25 cellular contexts compared by ENCODE assay signal in genomic region chr11:119593346-119593745, GRCh38.
"Had no signal": no experiment of that assay in that cellular context is flagged by ENCODE, and none has a peak within 500 bp of the region (broad histone marks: within the 10 kb centered on the region; RNA-seq: fewer than 3 reads in every experiment).

No MANE protein-coding gene starts in this region.

- DNase-seq: activated CD4-positive, alpha-beta T cell treated with anti-CD3 and anti-CD28 coated beads for 48 hours; activated CD4-positive, alpha-beta T cell treated with anti-CD3 and anti-CD28 coated beads, Interleukin-2, amount 50 U/mL, for 4 hours; activated CD4-positive, CD25-positive, alpha-beta regulatory T cell treated with anti-CD3 and anti-CD28 coated beads, Interleukin-2, amount 50 U/mL, for 72 hours; activated CD8-positive, alpha-beta memory T cell treated with anti-CD3 and anti-CD28 coated beads, Interleukin-2, amount 50 U/mL, for 48 hours; activated CD8-positive, alpha-beta T cell treated with anti-CD3 and anti-CD28 coated beads, Interleukin-2, amount 10 ng/mL, durations not matched to agents 7 days and 5 days; activated naive CD4-positive, alpha-beta T cell treated with anti-CD3 and anti-CD28 coated beads, Interleukin-2, amount 50 U/mL, for 16 hours; activated naive CD8-positive, alpha-beta T cell treated with anti-CD3 and anti-CD28 coated beads, Interleukin-2, amount 10 ng/mL, durations not matched to agents 7 days and 5 days; activated T-cell treated with anti-CD3 and anti-CD28 coated beads, Interleukin-2, amount 50 U/mL, for 1 hour; amniotic stem cell; body of pancreas; KG1; MV-4-11; NCI-H1092 treated with DMSO at 0.1 percent for 48 hours; NCI-H1417 treated with DMSO at 0.1 percent for 48 hours; NCI-H1694; NCI-H2029 treated with DMSO at 0.1 percent for 48 hours; NCI-H510A treated with DMSO at 0.1 percent for 48 hours; NCI-H69; PC-9; SHP77 treated with DMSO at 0.1 percent for 48 hours; T-helper 17 cell; T-helper 9 cell had no signal

- H3K36me3 Mint-ChIP-seq: activated naive CD8-positive, alpha-beta T cell treated with anti-CD3 and anti-CD28 coated beads, Interleukin-2, amount 10 ng/mL, durations not matched to agents 7 days and 5 days; WTC11 had no signal

- H3K27ac Mint-ChIP-seq: activated CD8-positive, alpha-beta T cell treated with anti-CD3 and anti-CD28 coated beads, Interleukin-2, amount 10 ng/mL, durations not matched to agents 7 days and 5 days; activated naive CD8-positive, alpha-beta T cell treated with anti-CD3 and anti-CD28 coated beads, Interleukin-2, amount 10 ng/mL, durations not matched to agents 7 days and 5 days; T-helper 17 cell; WTC11 had no signal

- H3K4me1 Mint-ChIP-seq: activated naive CD8-positive, alpha-beta T cell treated with anti-CD3 and anti-CD28 coated beads, Interleukin-2, amount 10 ng/mL, durations not matched to agents 7 days and 5 days; T-helper 17 cell had no signal

- H3K9me3 Mint-ChIP-seq: activated naive CD8-positive, alpha-beta T cell treated with anti-CD3 and anti-CD28 coated beads, Interleukin-2, amount 10 ng/mL, durations not matched to agents 7 days and 5 days had no signal

- H3K4me3 ChIP-seq: ascending aorta, body of pancreas, MG63, PC-9 had no signal

- H3K4me3 Mint-ChIP-seq: activated CD8-positive, alpha-beta T cell treated with anti-CD3 and anti-CD28 coated beads, Interleukin-2, amount 10 ng/mL, durations not matched to agents 7 days and 5 days; activated naive CD8-positive, alpha-beta T cell treated with anti-CD3 and anti-CD28 coated beads, Interleukin-2, amount 10 ng/mL, durations not matched to agents 7 days and 5 days; T-helper 17 cell; WTC11 had no signal

- H3K27ac ChIP-seq: ascending aorta, body of pancreas had no signal

- H3K4me1 ChIP-seq: ascending aorta, body of pancreas had no signal

- H3K36me3 ChIP-seq: ascending aorta, MG63 had no signal

- H2AFZ ChIP-seq: PC-9 had no signal

- ATAC-seq: activated CD8-positive, alpha-beta T cell treated with anti-CD3 and anti-CD28 coated beads, Interleukin-2, amount 10 ng/mL, durations not matched to agents 7 days and 5 days; body of pancreas; T-helper 17 cell; WTC11 had no signal

- H3K27me3 ChIP-seq: ascending aorta, body of pancreas, MG63 had no signal
